8 cellular contexts compared by ENCODE assay signal in the genomic region with DNA sequence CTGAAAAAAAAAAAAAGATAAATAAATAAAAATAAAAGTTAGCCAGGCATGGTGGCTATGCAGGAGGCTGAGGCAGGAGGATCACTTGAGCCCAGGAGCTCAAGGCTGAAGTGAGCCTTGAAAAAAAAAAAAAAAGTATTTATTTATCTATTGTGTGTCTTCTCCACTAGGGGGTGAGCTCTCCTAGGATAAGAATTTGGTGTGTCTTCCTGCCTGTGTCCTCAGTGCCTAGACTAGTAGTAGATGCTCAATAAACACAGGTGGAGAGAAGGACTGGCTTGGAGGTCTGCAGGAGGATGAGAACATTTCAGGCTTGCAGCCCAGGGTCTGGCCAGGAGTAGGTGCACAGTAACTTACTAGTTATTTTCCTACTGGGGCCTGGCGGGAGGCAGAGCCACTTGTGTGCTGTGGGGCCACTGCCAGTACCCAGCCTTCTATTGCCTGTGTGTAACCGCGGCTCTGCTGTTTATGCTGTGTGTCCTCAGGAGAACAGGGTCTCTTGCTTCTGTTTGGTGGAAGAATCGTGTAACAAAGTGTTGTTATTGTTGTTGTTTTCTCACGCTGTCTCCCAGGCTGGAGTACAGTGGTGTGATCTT.
A peak's percentile ranks its signal among the peaks of the same experiment; 100 is the strongest.
DNase-seq lines count a peak whose midpoint lies in the region; ATAC-seq and TF ChIP-seq lines count a peak whose summit lies in the region.

No MANE protein-coding gene starts in this region.

- H3K4me3 Mint-ChIP-seq in effector memory CD8-positive, alpha-beta T cell = no peak overlapping the region

- no peaks in the 10 kb centered on the region for H3K27me3 Mint-ChIP-seq in effector memory CD8-positive, alpha-beta T cell

- H3K4me1 Mint-ChIP-seq in effector memory CD8-positive, alpha-beta T cell (ENCODE audit: low read depth in 2 of 2) = peaks cover 16 to 19% of the 10 kb centered on the region in 2 donors

- H3K27ac Mint-ChIP-seq in effector memory CD8-positive, alpha-beta T cell = no peak overlapping the region

- H3K36me3 Mint-ChIP-seq in effector memory CD8-positive, alpha-beta T cell (ENCODE audit: insufficient read depth) = peaks cover 10% of the 10 kb centered on the region

- DNase-seq in AG10803 (ENCODE audit: low read depth) = peak; percentile 56
- peak; percentile 55 for DNase-seq in NOMO-1 treated with dmso at 0.1 percent for 144 hours (lab: John Stamatoyannopoulos, UW; ENCODE audit: unreplicated experiment)
- peak in 1 of 3 experiments; percentile 38 for DNase-seq in effector memory CD8-positive, alpha-beta T cell
- DNase-seq in retinal pigment epithelial cell (ENCODE audit: low read depth) = no peak
- no peak for DNase-seq in T1000 (lab: John Stamatoyannopoulos, UW)
- DNase-seq in HK-2 (ENCODE audit: unreplicated experiment) = no peak

- H3K9me3 Mint-ChIP-seq in effector memory CD8-positive, alpha-beta T cell = no peaks in the 10 kb centered on the region

- H3K4me3 ChIP-seq in AG10803 (ENCODE audit: low read length) = no peak overlapping the region
- H3K4me3 ChIP-seq in retinal pigment epithelial cell (ENCODE audit: low read length) = no peak overlapping the region

- TF ChIP-seq CTCF in AG10803 (conservative IDR thresholded peaks at IDR 0.05; ENCODE audit: low read length) (peak; percentile 64), GM12874 (IDR thresholded peaks at IDR 0.05; ENCODE audit: insufficient read depth, low read depth, low read length) (peak; percentile 43; the same call in 1 of the 2 replicates), retinal pigment epithelial cell (conservative IDR thresholded peaks at IDR 0.05; ENCODE audit: low read depth, low read length) (peak; percentile 48)

- ATAC-seq in effector memory CD8-positive, alpha-beta T cell (replicated peaks) = peak; percentile 18
- ATAC-seq in HG03521 (IDR thresholded peaks at IDR 0.05; ENCODE audit: unreplicated experiment) = no peak

Comparison
In these comparisons a context has a peak if more than half of its experiments do, and no peak if none do; other contexts are left out.
1. DNase-seq: peak in AG10803 (single experiment) and NOMO-1 treated with dmso at 0.1 percent for 144 hours (single experiment); none in retinal pigment epithelial cell (single experiment), T1000 (single experiment) and HK-2 (single experiment).
2. Peak in every context shown above with its lines, with median percentiles within 50 percentile points of each other: CTCF ChIP-seq.